25 cellular contexts compared by ENCODE assay signal in the genomic region with DNA sequence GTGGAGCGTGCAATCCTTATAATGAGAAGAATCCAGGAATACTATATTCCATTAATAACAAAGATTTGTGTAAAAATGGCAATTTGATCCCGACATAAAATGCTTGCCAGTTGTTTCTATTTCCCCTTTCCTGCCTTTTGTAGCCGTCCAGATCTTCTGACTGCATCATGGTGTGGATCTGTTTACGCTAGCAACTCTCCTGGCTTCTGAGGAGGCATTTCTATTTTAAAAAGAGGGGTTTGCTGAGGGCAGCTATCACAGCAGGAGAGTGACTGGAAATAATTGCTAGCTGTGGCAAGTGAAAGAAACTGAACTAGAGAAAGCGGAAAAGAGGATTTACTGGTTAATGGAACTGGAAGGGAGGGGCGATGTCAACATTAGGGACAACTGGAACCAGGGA.
"Had no signal": no experiment of that assay in that cellular context is flagged by ENCODE, and none has a peak within 500 bp of the region (broad histone marks: within the 10 kb centered on the region; RNA-seq: fewer than 3 reads in every experiment).

No MANE protein-coding gene starts in this region.

- H3K4me1 ChIP-seq: SJSA1 had no signal

- H3K27me3 ChIP-seq: SJSA1 had no signal

- H3K27ac ChIP-seq: SJSA1 had no signal

- H3K4me3 Mint-ChIP-seq: activated CD8-positive, alpha-beta T cell treated with anti-CD3 and anti-CD28 coated beads for 36 hours; activated naive CD4-positive, alpha-beta T cell treated with anti-CD3 and anti-CD28 coated beads, Interleukin-2, amount 10 ng/mL, durations not matched to agents 7 days and 5 days; activated naive CD8-positive, alpha-beta T cell treated with anti-CD3 and anti-CD28 coated beads for 36 hours; activated T-cell treated with anti-CD3 and anti-CD28 coated beads, Interleukin-2, amount 50 U/mL, for 72 hours; T-helper 2 cell treated with Interferon-gamma antibody and Interleukin-4, amounts not matched to agents 5 μg/mL and 100 μg/mL, for 36 hours had no signal

- H3K4me3 ChIP-seq: SJSA1 had no signal

- H3K27ac Mint-ChIP-seq: activated CD8-positive, alpha-beta T cell treated with anti-CD3 and anti-CD28 coated beads for 36 hours; activated naive CD4-positive, alpha-beta T cell treated with anti-CD3 and anti-CD28 coated beads, Interleukin-2, amount 10 ng/mL, durations not matched to agents 7 days and 5 days; activated naive CD8-positive, alpha-beta T cell treated with anti-CD3 and anti-CD28 coated beads for 36 hours; activated T-cell treated with anti-CD3 and anti-CD28 coated beads, Interleukin-2, amount 50 U/mL, for 72 hours; activated T-helper 2 cell treated with anti-CD3 and anti-CD28 coated beads, Interferon-gamma antibody, Interleukin-2, Interleukin-4, amounts not matched to agents 10 μg/mL and 5 μg/mL and 100 μg/mL, durations not matched to agents 14 hours and 24 hours and 36 hours; T-helper 2 cell treated with Interferon-gamma antibody and Interleukin-4, amounts not matched to agents 5 μg/mL and 100 μg/mL, for 36 hours had no signal

- DNase-seq: activated CD4-positive, alpha-beta T cell treated with anti-CD3 and anti-CD28 coated beads for 4 hours; activated CD8-positive, alpha-beta memory T cell treated with anti-CD3 and anti-CD28 coated beads, Interleukin-2, amount 50 U/mL, for 4 hours; activated CD8-positive, alpha-beta T cell treated with anti-CD3 and anti-CD28 coated beads for 36 hours; activated gamma-delta T cell treated with Interleukin-2 at 50 U/mL for 16 hours; activated naive CD4-positive, alpha-beta T cell treated with anti-CD3 and anti-CD28 coated beads, Interleukin-2, amount 10 ng/mL, durations not matched to agents 7 days and 5 days; activated naive CD8-positive, alpha-beta T cell treated with anti-CD3 and anti-CD28 coated beads for 36 hours; activated T-cell treated with anti-CD3 and anti-CD28 coated beads, Interleukin-2, amount 50 U/mL, for 72 hours; MM.1S; NCI-H1105; NCI-H1436 treated with DMSO at 0.1 percent for 48 hours; NCI-H1930; NCI-H2171; NCI-H345; NCI-H510A; NCI-H526 treated with DMSO at 0.1 percent for 48 hours; NK-92 treated with Interleukin-12 subunit alpha and Interleukin-12 subunit beta, amount 100 ng/mL, for 24 hours; RPMI8226; SHP77; SW 1271 had no signal

- H3K36me3 Mint-ChIP-seq: activated naive CD4-positive, alpha-beta T cell treated with anti-CD3 and anti-CD28 coated beads, Interleukin-2, amount 10 ng/mL, durations not matched to agents 7 days and 5 days; activated naive CD8-positive, alpha-beta T cell treated with anti-CD3 and anti-CD28 coated beads for 36 hours had no signal

- H3K9me3 ChIP-seq: SJSA1 had no signal

- H3K36me3 ChIP-seq: SJSA1 had no signal

- ATAC-seq: activated CD4-positive, CD25-positive, alpha-beta regulatory T cell treated with anti-CD3 and anti-CD28 coated beads, Interleukin-2, amount 50 U/mL, for 24 hours; activated CD8-positive, alpha-beta T cell treated with anti-CD3 and anti-CD28 coated beads for 36 hours; activated T-cell treated with anti-CD3 and anti-CD28 coated beads, Interleukin-2, amount 50 U/mL, for 72 hours; Panc1; SK-N-SH treated with all-trans-retinoic acid at 6 μM for 48 hours had no signal

- H3K4me1 Mint-ChIP-seq: activated naive CD4-positive, alpha-beta T cell treated with anti-CD3 and anti-CD28 coated beads, Interleukin-2, amount 10 ng/mL, durations not matched to agents 7 days and 5 days; activated naive CD8-positive, alpha-beta T cell treated with anti-CD3 and anti-CD28 coated beads for 36 hours had no signal

- H3K9me3 Mint-ChIP-seq: activated CD8-positive, alpha-beta T cell treated with anti-CD3 and anti-CD28 coated beads for 36 hours; activated naive CD4-positive, alpha-beta T cell treated with anti-CD3 and anti-CD28 coated beads, Interleukin-2, amount 10 ng/mL, durations not matched to agents 7 days and 5 days; activated naive CD8-positive, alpha-beta T cell treated with anti-CD3 and anti-CD28 coated beads for 36 hours; activated T-cell treated with anti-CD3 and anti-CD28 coated beads, Interleukin-2, amount 50 U/mL, for 72 hours; activated T-helper 2 cell treated with anti-CD3 and anti-CD28 coated beads, Interferon-gamma antibody, Interleukin-2, Interleukin-4, amounts not matched to agents 10 μg/mL and 5 μg/mL and 100 μg/mL, durations not matched to agents 14 hours and 24 hours and 36 hours; T-helper 2 cell treated with Interferon-gamma antibody and Interleukin-4, amounts not matched to agents 5 μg/mL and 100 μg/mL, for 36 hours had no signal
